ENCODE assay signal across 11 cellular contexts in the genomic region with DNA sequence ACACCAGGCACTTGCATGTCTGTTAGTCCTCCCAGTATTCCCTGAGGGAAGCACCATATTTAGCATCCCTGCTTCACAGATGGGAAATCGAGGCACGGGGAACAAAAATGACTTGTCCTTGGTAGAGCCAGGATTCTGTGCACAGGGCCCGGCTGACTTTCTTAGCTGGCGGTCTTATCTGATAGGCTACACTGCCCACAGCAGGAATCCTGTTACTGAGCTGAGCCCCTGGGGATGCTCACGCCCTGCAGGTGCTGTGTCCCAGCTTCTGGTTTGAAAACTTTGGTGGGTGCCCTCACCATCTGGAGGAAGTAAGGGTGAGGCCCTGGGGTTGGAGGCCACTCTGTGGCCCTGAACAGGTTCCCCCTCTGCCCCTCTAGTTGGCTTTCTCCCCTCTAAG. TPM values are rescaled to one million over a fixed set of nuclear protein-coding genes. Genes with fewer than 3 reads are reported as not detected.
DNase-seq lines count a peak whose midpoint lies in the region; ATAC-seq, FAIRE-seq and TF ChIP-seq lines count a peak whose summit lies in the region.
"Had no signal": no experiment of that assay in that cellular context is flagged by ENCODE, and none has a peak within 500 bp of the region (broad histone marks: within the 10 kb centered on the region; RNA-seq: fewer than 3 reads in every experiment).

No MANE protein-coding gene starts in this region.

- peaks cover 80% of the 10 kb centered on the region for H3K4me1 ChIP-seq in left ventricle myocardium inferior
- H3K4me1 ChIP-seq in gastroesophageal sphincter, result peaks cover 26 to 77% (median 64%) of the 10 kb centered on the region in 3 donors
- H3K4me1 ChIP-seq in vagina, result peaks cover 64% of the 10 kb centered on the region

- DNase-seq in left ventricle myocardium inferior (no peak), left ventricle myocardium superior (no peak), vagina (ENCODE audit: extremely low spot score in 2 of 2) (no peak), NCI-H1694 treated with DMSO at 0.1 percent for 48 hours (lab: John Stamatoyannopoulos, UW) (no peak), kidney glomerular epithelial cell (lab: John Stamatoyannopoulos, UW) (no peak), HTR-8/SVneo (ENCODE audit: insufficient read length, low spot score) (no peak)
- DNase-seq: activated CD8-positive, alpha-beta memory T cell treated with anti-CD3 and anti-CD28 coated beads, Interleukin-2, amount 50 U/mL, for 4 hours; NCI-H1048; SHP77 had no signal

- intact Hi-C loops in left ventricle myocardium inferior (cut with micrococcal nuclease) (no loop called here), left ventricle myocardium superior (cut with micrococcal nuclease) (no loop called here), vagina (cut with DNase I) (no loop called here)

- TF ChIP-seq CTCF in left ventricle myocardium inferior (IDR thresholded peaks at IDR 0.05; ENCODE audit: borderline replicate concordance) (no peak), gastroesophageal sphincter (IDR thresholded peaks at IDR 0.05) (no peak), vagina (IDR thresholded peaks at IDR 0.05) (no peak)

- peak; percentile 40 for TF ChIP-seq POLR2A in Raji (IDR thresholded peaks at IDR 0.05; ENCODE audit: insufficient read depth, low read depth, low read length)
- no peak for TF ChIP-seq POLR2A in gastroesophageal sphincter (IDR thresholded peaks at IDR 0.05)
- TF ChIP-seq POLR2A in vagina (IDR thresholded peaks at IDR 0.05), result no peak

- no peak overlapping the region for H3K4me3 ChIP-seq in left ventricle myocardium inferior
- no peak overlapping the region for H3K4me3 ChIP-seq in gastroesophageal sphincter
- H3K4me3 ChIP-seq in vagina, result no peak overlapping the region

- ATAC-seq in left ventricle myocardium superior (no peak), gastroesophageal sphincter (no peak)

- H3K9me3 ChIP-seq in left ventricle myocardium inferior (replicated peaks), result no peaks in the 10 kb centered on the region
- H3K9me3 ChIP-seq in gastroesophageal sphincter, result no peaks in the 10 kb centered on the region
- H3K9me3 ChIP-seq in vagina, result no peaks in the 10 kb centered on the region

- FAIRE-seq in HTR-8/SVneo (lab: Jason Lieb, UNC), result no peak

- H3K27ac ChIP-seq in left ventricle myocardium inferior (replicated peaks) (peak overlapping the region; percentile 90), gastroesophageal sphincter (peak overlapping the region in 3 of 4 donors; percentile 88 to 91 (median 89)), vagina (peak overlapping the region; percentile 91)

- H3K27me3 ChIP-seq in left ventricle myocardium inferior (ENCODE audit: low read depth) (no peaks in the 10 kb centered on the region), gastroesophageal sphincter (no peaks in the 10 kb centered on the region), vagina (no peaks in the 10 kb centered on the region)

- TF ChIP-seq EP300 in gastroesophageal sphincter (IDR thresholded peaks at IDR 0.05), result no peak

- 80% methylated on average over 1 of the region's 5 CpGs; no CpG with 5 or more reads in 1 of the 2 donors for WGBS in gastroesophageal sphincter (ENCODE audit: low coverage in 1 of 2), 2 donors

- H3K36me3 ChIP-seq in left ventricle myocardium inferior (peaks cover 14% of the 10 kb centered on the region), gastroesophageal sphincter (peaks cover 0 to 30% of the 10 kb centered on the region in 2 donors), vagina (peaks cover 0 to 6% of the 10 kb centered on the region in 2 donors)

RNA-seq across cellular contexts. Expression of a gene that starts 43.0 kb away (rescaled TPM):
- total RNA-seq in left ventricle myocardium inferior (8.2 TPM), left ventricle myocardium superior (8.5 TPM), gastroesophageal sphincter (10 to 100 TPM; 21.6 to 29.1 (median 24.4) TPM), vagina (38.8 TPM)
